8 cellular contexts compared by ENCODE assay signal in genomic region chr6:17167327-17167979, GRCh38.
A peak's percentile ranks its signal among the peaks of the same experiment; 100 is the strongest.
DNase-seq lines count a peak whose midpoint lies in the region; ATAC-seq and TF ChIP-seq lines count a peak whose summit lies in the region.

No MANE protein-coding gene starts in this region.

- no peaks in the 10 kb centered on the region for H3K79me2 ChIP-seq in GM23338 (replicated peaks; ENCODE audit: insufficient read depth)

- no peaks in the 10 kb centered on the region for H3F3A ChIP-seq in GM23338 (replicated peaks; ENCODE audit: low read depth)

- ATAC-seq in GM23338 (peak; percentile 100), HG03442 (IDR thresholded peaks at IDR 0.05; ENCODE audit: unreplicated experiment) (no peak)

- no peaks in the 10 kb centered on the region for H3K4me1 ChIP-seq in GM23338 (ENCODE audit: insufficient read depth)

- H3K27me3 Mint-ChIP-seq in GM23338 (ENCODE audit: insufficient read depth, low read depth, poor library complexity) = peaks cover 4% of the 10 kb centered on the region

- no peaks in the 10 kb centered on the region for H3K36me3 ChIP-seq in GM23338 (ENCODE audit: insufficient read depth)

- H3K4me3 ChIP-seq in GM23338 (no peak overlapping the region), lower leg skin (ENCODE audit: low read depth, poor library complexity, severe bottlenecking) (no peak overlapping the region)

- 28 to 32% methylated on average over 9 of the region's 9 CpGs for WGBS in lower leg skin, 2 donors

- TF ChIP-seq POLR2A in lower leg skin (IDR thresholded peaks at IDR 0.05) = no peak

- no peaks in the 10 kb centered on the region; the same call in 1 of the 2 replicates for H3K9me2 ChIP-seq in GM23338 (ENCODE audit: insufficient read depth)

- H3K27me3 ChIP-seq in GM23338 (ENCODE audit: insufficient read depth) = no peaks in the 10 kb centered on the region

- H4K20me1 ChIP-seq in GM23338 (replicated peaks; ENCODE audit: insufficient read depth) = no peaks in the 10 kb centered on the region

- intact Hi-C loops in lower leg skin (cut with DNase I; ENCODE audit: low total_unique reads) = no loop called here

- peaks cover 6% of the 10 kb centered on the region; the same call in 1 of the 3 replicates for H3K9me3 Mint-ChIP-seq in GM23338

- H3K36me3 Mint-ChIP-seq in GM23338 (ENCODE audit: low read depth) = peaks cover 3% of the 10 kb centered on the region; the same call in 1 of the 3 replicates

- H3K27ac ChIP-seq in GM23338 (ENCODE audit: low read depth) = no peak overlapping the region

- H3K4me3 Mint-ChIP-seq in GM23338 = no peak overlapping the region

- 0 out of 3 replicates have a peak, but pooled peaks cover 8% of the 10 kb centered on the region for H3K4me1 Mint-ChIP-seq in GM23338

- 0 out of 2 replicates have a peak overlapping the region, but pooled peaks have one; percentile 61 for H3K4me2 ChIP-seq in GM23338

- in situ Hi-C loops in GM13976 (cut with MboI; ENCODE audit: low sequenced_read_pairs, unreplicated experiment) = no loop called here

- TF ChIP-seq CTCF in GM23338 (conservative IDR thresholded peaks at IDR 0.05; ENCODE audit: low read depth in 2 of 2) (peak; percentile 69 to 77), lower leg skin (IDR thresholded peaks at IDR 0.05) (no peak), GM13976 (IDR thresholded peaks at IDR 0.05; ENCODE audit: borderline replicate concordance, control extremely low read depth, extremely low read depth, insufficient read depth, missing control alignments) (no peak)

- no peak overlapping the region for H3K27ac Mint-ChIP-seq in GM23338

- H2AFZ ChIP-seq in GM23338 = peak overlapping the region; percentile 97; the same call in 1 of the 2 replicates

- peak; percentile 82 for DNase-seq in GM23338 (ENCODE audit: low spot score)
- peak; percentile 38 for DNase-seq in RPMI8226
- peak; percentile 27 for DNase-seq in glomerular endothelial cell (ENCODE audit: extremely low read depth, low read depth, low spot score)
- peak; percentile 58 for DNase-seq in renal cortical epithelial cell (ENCODE audit: low read depth)
- no peak for DNase-seq in HCEC 1CT
- DNase-seq in lower leg skin (ENCODE audit: low spot score in 2 of 2) = no peak
- no peak for DNase-seq in GM13976 (ENCODE audit: low spot score)

TF ChIP-seq in GM23338, 12 proteins besides CTCF, POLR2A, EP300 and RAD21:
- TF ChIP-seq REST (IDR thresholded peaks at IDR 0.05; ENCODE audit: unreplicated experiment) = no peak
- TF ChIP-seq NANOG (IDR thresholded peaks at IDR 0.05; ENCODE audit: borderline replicate concordance) = no peak
- peak; percentile 37; the same call in 1 of the 2 replicates for TF ChIP-seq ZNF462 (CRISPR knock-in tag; IDR thresholded peaks at IDR 0.05)
- TF ChIP-seq ZNF114 (CRISPR knock-in tag; IDR thresholded peaks at IDR 0.05) = no peak
- TF ChIP-seq STAT1 (IDR thresholded peaks at IDR 0.05; ENCODE audit: unreplicated experiment) = no peak
- no peak for TF ChIP-seq JUNB (IDR thresholded peaks at IDR 0.05; ENCODE audit: unreplicated experiment)
- no peak for TF ChIP-seq ETS1 (IDR thresholded peaks at IDR 0.05)

Comparison
In these comparisons a context has a peak if more than half of its experiments do, and no peak if none do; other contexts are left out.
1. DNase-seq: peak in GM23338 (single experiment), RPMI8226 (single experiment), glomerular endothelial cell (single experiment) and renal cortical epithelial cell (single experiment); none in HCEC 1CT (single experiment), lower leg skin (0 of 2) and GM13976 (single experiment).
2. CTCF ChIP-seq: peak in GM23338 (2 of 2); none in lower leg skin (0 of 3) and GM13976 (single experiment).